Comparison of ENCODE assay signal across 10 cellular contexts in genomic region chr12:68530965-68531364, GRCh38.
DNase-seq lines count a peak whose midpoint lies in the region; ATAC-seq and TF ChIP-seq lines count a peak whose summit lies in the region.
"Had no signal": no experiment of that assay in that cellular context is flagged by ENCODE, and none has a peak within 500 bp of the region (broad histone marks: within the 10 kb centered on the region; RNA-seq: fewer than 3 reads in every experiment).

No MANE protein-coding gene starts in this region.

- H3K27ac Mint-ChIP-seq in activated naive CD8-positive, alpha-beta T cell treated with anti-CD3 and anti-CD28 coated beads, Interleukin-2, amount 50 U/mL, for 24 hours, result no peak overlapping the region
- H3K27ac Mint-ChIP-seq: activated T-helper 17 cell treated with anti-CD3 and anti-CD28 coated beads, Interleukin-2, amount 50 U/mL, for 72 hours had no signal

- H3K9me3 Mint-ChIP-seq in activated naive CD8-positive, alpha-beta T cell treated with anti-CD3 and anti-CD28 coated beads, Interleukin-2, amount 50 U/mL, for 24 hours, result peaks cover 6% of the 10 kb centered on the region
- H3K9me3 Mint-ChIP-seq: activated T-helper 17 cell treated with anti-CD3 and anti-CD28 coated beads, Interleukin-2, amount 50 U/mL, for 72 hours had no signal

- no peaks in the 10 kb centered on the region for H3K27me3 ChIP-seq in BJ (ENCODE audit: control insufficient read depth, insufficient read depth, low read length)
- no peaks in the 10 kb centered on the region for H3K27me3 ChIP-seq in osteoblast (ENCODE audit: insufficient read depth, low read length)

- TF ChIP-seq CTCF in BJ (IDR thresholded peaks at IDR 0.05; ENCODE audit: insufficient read depth, low read depth, low read length), result no peak
- no peak for TF ChIP-seq CTCF in fibroblast of pulmonary artery (IDR thresholded peaks at IDR 0.05; ENCODE audit: low read length, missing control alignments)
- TF ChIP-seq CTCF in osteoblast (IDR thresholded peaks at IDR 0.05; ENCODE audit: extremely low read depth, low read depth, low read length), result no peak

- no peaks in the 10 kb centered on the region for H3K27me3 Mint-ChIP-seq in activated naive CD8-positive, alpha-beta T cell treated with anti-CD3 and anti-CD28 coated beads, Interleukin-2, amount 50 U/mL, for 24 hours
- H3K27me3 Mint-ChIP-seq: activated T-helper 17 cell treated with anti-CD3 and anti-CD28 coated beads, Interleukin-2, amount 50 U/mL, for 72 hours had no signal

- H3K4me1 ChIP-seq in osteoblast (ENCODE audit: insufficient read depth, low read length), result peaks cover 30% of the 10 kb centered on the region

- no peaks in the 10 kb centered on the region for H4K20me1 ChIP-seq in osteoblast (ENCODE audit: insufficient read depth, low read length)

- no peaks in the 10 kb centered on the region for H3K79me2 ChIP-seq in osteoblast (ENCODE audit: insufficient read depth, low read length)

- DNase-seq in BJ (ENCODE audit: low read depth), result peak; percentile 62
- peak; percentile 45 for DNase-seq in SK-N-MC (ENCODE audit: low read depth, low spot score)
- DNase-seq in fibroblast of pulmonary artery (ENCODE audit: low read depth), result peak; percentile 82
- peak; percentile 49 for DNase-seq in osteoblast (ENCODE audit: insufficient read length, low spot score, missing footprints)
- DNase-seq in NOMO-1 treated with DMSO at 0.1 percent for 48 hours (lab: John Stamatoyannopoulos, UW; ENCODE audit: unreplicated experiment), result no peak
- DNase-seq in NCI-H187 treated with DMSO at 0.1 percent for 48 hours (lab: John Stamatoyannopoulos, UW), result no peak
- no peak for DNase-seq in stimulated activated naive CD4-positive, alpha-beta T cell treated with Interleukin-2 at 50 U/mL for 16 hours (lab: John Stamatoyannopoulos, UW)
- no peak for DNase-seq in activated naive CD8-positive, alpha-beta T cell treated with anti-CD3 and anti-CD28 coated beads, Interleukin-2, amount 50 U/mL, for 24 hours
- DNase-seq: effector CD8-positive, alpha-beta T cell had no signal

- H2AFZ ChIP-seq in osteoblast (ENCODE audit: low read length), result no peak overlapping the region

- H3K9me3 ChIP-seq in SK-N-MC (ENCODE audit: low read depth, low read length), result no peaks in the 10 kb centered on the region; the same call in 1 of the 2 replicates
- H3K9me3 ChIP-seq in osteoblast (ENCODE audit: low read depth, low read length), result no peaks in the 10 kb centered on the region

- peaks cover 15% of the 10 kb centered on the region for H3K4me1 Mint-ChIP-seq in activated naive CD8-positive, alpha-beta T cell treated with anti-CD3 and anti-CD28 coated beads, Interleukin-2, amount 50 U/mL, for 24 hours

- no peak overlapping the region for H3K4me3 ChIP-seq in BJ (ENCODE audit: low read depth, low read length)
- no peak overlapping the region for H3K4me3 ChIP-seq in SK-N-MC
- no peak overlapping the region for H3K4me3 ChIP-seq in fibroblast of pulmonary artery (replicated peaks; ENCODE audit: low read depth, low read length)
- no peak overlapping the region for H3K4me3 ChIP-seq in osteoblast (ENCODE audit: insufficient read depth, low read length)

- peak overlapping the region; percentile 56 for H3K4me2 ChIP-seq in osteoblast (ENCODE audit: insufficient read depth, low read length)

- H3K36me3 Mint-ChIP-seq in activated naive CD8-positive, alpha-beta T cell treated with anti-CD3 and anti-CD28 coated beads, Interleukin-2, amount 50 U/mL, for 24 hours (ENCODE audit: low read depth), result no peaks in the 10 kb centered on the region

- CTCF ChIA-PET in BJ (lab: Yijun Ruan, JAX), result no interaction called here

- H3K9ac ChIP-seq in SK-N-MC (ENCODE audit: insufficient read length), result no peak overlapping the region

- POLR2A ChIA-PET in BJ (lab: Charles Lee), result no interaction called here

- no peak for ATAC-seq in activated naive CD8-positive, alpha-beta T cell treated with anti-CD3 and anti-CD28 coated beads, Interleukin-2, amount 50 U/mL, for 24 hours
- ATAC-seq: activated T-helper 17 cell treated with anti-CD3 and anti-CD28 coated beads, Interleukin-2, amount 50 U/mL, for 72 hours had no signal

- H3K27ac ChIP-seq in SK-N-MC (peak overlapping the region; percentile 61), osteoblast (ENCODE audit: low read depth, low read length) (peak overlapping the region; percentile 31)

- H3K36me3 ChIP-seq in BJ (ENCODE audit: control insufficient read depth, insufficient read depth, low read length), result no peaks in the 10 kb centered on the region
- no peaks in the 10 kb centered on the region for H3K36me3 ChIP-seq in SK-N-MC (ENCODE audit: insufficient read depth, low read length)
- no peaks in the 10 kb centered on the region for H3K36me3 ChIP-seq in osteoblast (ENCODE audit: insufficient read depth, low read length)

- H3K4me3 Mint-ChIP-seq in activated naive CD8-positive, alpha-beta T cell treated with anti-CD3 and anti-CD28 coated beads, Interleukin-2, amount 50 U/mL, for 24 hours, result no peak overlapping the region
- H3K4me3 Mint-ChIP-seq: activated T-helper 17 cell treated with anti-CD3 and anti-CD28 coated beads, Interleukin-2, amount 50 U/mL, for 72 hours had no signal

Comparison
In these comparisons a context has a peak if more than half of its experiments do, and no peak if none do; other contexts are left out.
1. DNase-seq: peak in BJ (single experiment), SK-N-MC (single experiment), fibroblast of pulmonary artery (single experiment) and osteoblast (single experiment); none in NOMO-1 treated with DMSO at 0.1 percent for 48 hours (single experiment), NCI-H187 treated with DMSO at 0.1 percent for 48 hours (single experiment), stimulated activated naive CD4-positive, alpha-beta T cell treated with Interleukin-2 at 50 U/mL for 16 hours (single experiment) and activated naive CD8-positive, alpha-beta T cell treated with anti-CD3 and anti-CD28 coated beads, Interleukin-2, amount 50 U/mL, for 24 hours (single experiment).